ENCODE assay signal across 1 cellular context in genomic region chr1:31127266-31127665, GRCh38.
TF ChIP-seq lines count a peak whose summit lies in the region.

No MANE protein-coding gene starts in this region.

TF ChIP-seq in GM23338, 12 proteins besides CTCF, POLR2A, EP300 and RAD21:
- TF ChIP-seq REST (IDR thresholded peaks at IDR 0.05; ENCODE audit: unreplicated experiment) (no peak), ETS1 (IDR thresholded peaks at IDR 0.05) (no peak), JUNB (IDR thresholded peaks at IDR 0.05; ENCODE audit: unreplicated experiment) (no peak), NANOG (IDR thresholded peaks at IDR 0.05; ENCODE audit: borderline replicate concordance) (no peak), EZH2 (IDR thresholded peaks at IDR 0.05; ENCODE audit: low read depth, unreplicated experiment) (no peak), ZNF331 (CRISPR knock-in tag; IDR thresholded peaks at IDR 0.05; ENCODE audit: low read depth) (no peak), STAT1 (IDR thresholded peaks at IDR 0.05; ENCODE audit: unreplicated experiment) (no peak)
TF ChIP-seq in GM23338: peak in this region for 0.
